In the genomic region with DNA sequence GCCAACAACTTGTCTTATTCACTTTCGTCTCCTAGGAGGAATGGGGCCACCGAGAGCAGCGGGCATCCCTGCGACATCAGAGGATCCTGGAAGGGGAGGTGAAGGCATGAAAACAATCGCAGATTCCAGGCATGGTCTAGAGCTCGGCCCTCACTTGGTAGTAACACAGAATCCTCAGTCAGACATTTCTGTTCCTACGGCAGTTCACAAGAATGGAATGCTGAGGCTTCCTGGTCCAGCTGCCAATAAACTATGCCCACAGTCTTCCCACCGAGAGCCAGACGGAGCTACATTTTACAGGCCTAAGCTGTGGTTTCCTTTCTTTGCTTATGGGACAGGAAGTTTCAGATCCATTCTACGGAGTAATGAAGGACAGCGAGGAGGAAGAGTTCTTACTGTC, we compare ENCODE assay signal across 22 cellular contexts.
DNase-seq lines count a peak whose midpoint lies in the region; ATAC-seq and TF ChIP-seq lines count a peak whose summit lies in the region.
"Had no signal": no experiment of that assay in that cellular context is flagged by ENCODE, and none has a peak within 500 bp of the region (broad histone marks: within the 10 kb centered on the region; RNA-seq: fewer than 3 reads in every experiment).

No MANE protein-coding gene starts in this region.

- no peak overlapping the region for H4K5ac ChIP-seq in IMR-90 (ENCODE audit: low read depth, low read length)

- no peak overlapping the region for H3K14ac ChIP-seq in IMR-90 (replicated peaks; ENCODE audit: low read depth, low read length)

- no peak overlapping the region for H3K27ac ChIP-seq in IMR-90 (ENCODE audit: insufficient read depth, low read length)
- H3K27ac ChIP-seq in mammary epithelial cell (ENCODE audit: insufficient read depth, low read depth, low read length), result no peak overlapping the region
- H3K27ac ChIP-seq: foreskin keratinocyte, left lung, neutrophil, Peyer's patch, right atrium auricular region had no signal

- no peak overlapping the region for H2AFZ ChIP-seq in IMR-90 (replicated peaks; ENCODE audit: low read length, poor library complexity)
- H2AFZ ChIP-seq in mammary epithelial cell (ENCODE audit: low read depth, low read length), result peak overlapping the region; percentile 19

- no peak overlapping the region for H2BK120ac ChIP-seq in IMR-90 (ENCODE audit: low read depth, low read length)

- no peak for TF ChIP-seq POLR2A in IMR-90 (IDR thresholded peaks at IDR 0.05; ENCODE audit: low read depth, low read length)

- H3K79me1 ChIP-seq in IMR-90 (ENCODE audit: low read depth in 1 of 2, low read length in 2 of 2), result no peaks in the 10 kb centered on the region

- no peak overlapping the region for H3K4me3 ChIP-seq in IMR-90 (ENCODE audit: insufficient read depth, low read depth, low read length)
- H3K4me3 ChIP-seq in mammary epithelial cell (replicated peaks in 1 of 3; ENCODE audit: insufficient read depth in 1 of 3, low read depth in 2 of 3, low read length in 3 of 3), result no peak overlapping the region
- H3K4me3 ChIP-seq: left lung, Peyer's patch, right atrium auricular region had no signal

- TF ChIP-seq RAD21 in IMR-90 (IDR thresholded peaks at IDR 0.05; ENCODE audit: low read length), result no peak

- H3K36me3 ChIP-seq in IMR-90 (ENCODE audit: control insufficient read depth, insufficient read depth, low read length) (no peaks in the 10 kb centered on the region), mammary epithelial cell (ENCODE audit: insufficient read depth, low read length) (no peaks in the 10 kb centered on the region)
- H3K36me3 ChIP-seq: left lung, neutrophil, Peyer's patch, right atrium auricular region had no signal

- H2AK9ac ChIP-seq in IMR-90 (replicated peaks; ENCODE audit: low read depth, low read length, poor library complexity), result no peak overlapping the region

- H3K4me1 ChIP-seq in IMR-90 (ENCODE audit: control insufficient read depth, insufficient read depth, low read length) (no peaks in the 10 kb centered on the region), mammary epithelial cell (ENCODE audit: insufficient read depth, low read length) (peaks cover 11% of the 10 kb centered on the region)
- H3K4me1 ChIP-seq: foreskin keratinocyte, Peyer's patch had no signal

- H3K18ac ChIP-seq in IMR-90 (ENCODE audit: low read depth, low read length), result no peak overlapping the region

- BruUV-seq in IMR-90 (replicated peaks; lab: Mats Ljungman, UMichigan) (no TSS peak), mammary epithelial cell (replicated peaks; lab: Mats Ljungman, UMichigan) (no TSS peak)

- H4K20me1 ChIP-seq in IMR-90 (ENCODE audit: insufficient read depth, low read length), result no peaks in the 10 kb centered on the region
- no peaks in the 10 kb centered on the region for H4K20me1 ChIP-seq in mammary epithelial cell (ENCODE audit: insufficient read depth, low read length)

- POLR2A ChIA-PET in IMR-90 (lab: Charles Lee; ENCODE audit: unreplicated experiment), result no interaction called here

- ATAC-seq in IMR-90 (ENCODE audit: low read depth) (peak; percentile 50; the same call in 1 of the 2 replicates), HG03045 (IDR thresholded peaks at IDR 0.05; ENCODE audit: unreplicated experiment) (no peak)
- ATAC-seq: activated CD8-positive, alpha-beta memory T cell treated with anti-CD3 and anti-CD28 coated beads, Interleukin-2, amount 10 ng/mL, durations not matched to agents 7 days and 5 days; activated naive CD8-positive, alpha-beta T cell treated with anti-CD3 and anti-CD28 coated beads, Interleukin-2, amount 50 U/mL, for 24 hours; foreskin keratinocyte; HCT116; left lung; stimulated activated memory B cell treated with anti-CD40 and anti-IgM and Interleukin-4, amounts not matched to agents 10 μg/mL and 1 μg/mL and 100 μg/mL, for 72 hours had no signal

- no peak overlapping the region for H3K56ac ChIP-seq in IMR-90 (ENCODE audit: extremely low read depth, insufficient read depth, low read length)

- no peak for TF ChIP-seq CTCF in IMR-90 (conservative IDR thresholded peaks at IDR 0.05; ENCODE audit: low read depth, low read length)
- TF ChIP-seq CTCF in mammary epithelial cell (conservative IDR thresholded peaks at IDR 0.05 in 1 of 2, IDR thresholded peaks at IDR 0.05 in 1 of 2; ENCODE audit: extremely low read depth in 1 of 2, insufficient read depth in 1 of 2, low read depth in 1 of 2, low read length in 2 of 2), result no peak

- no peak overlapping the region for H2BK20ac ChIP-seq in IMR-90 (ENCODE audit: low read depth, low read length)

- H2BK15ac ChIP-seq in IMR-90 (ENCODE audit: low read depth, low read length), result no peak overlapping the region

- 60% methylated on average over 1 of the region's 11 CpGs; no CpG with 5 or more reads in 1 of the 2 experiments for WGBS in IMR-90 (ENCODE audit: extremely low coverage in 2 of 2, insufficient read length in 1 of 2), 2 experiments
- 62% methylated on average over 10 of the region's 11 CpGs for WGBS in mammary epithelial cell (ENCODE audit: low coverage, missing lambda C conversion rate)

- no peak overlapping the region for H2BK5ac ChIP-seq in IMR-90 (ENCODE audit: low read depth, low read length, poor library complexity, severe bottlenecking)

- H3K9me1 ChIP-seq in IMR-90 (ENCODE audit: insufficient read depth, low read length), result no peaks in the 10 kb centered on the region

- H3K79me2 ChIP-seq in mammary epithelial cell (ENCODE audit: insufficient read depth, low read length), result no peaks in the 10 kb centered on the region

- in situ Hi-C loops in IMR-90 (cut with MboI; ENCODE audit: low sequenced_read_pairs) (no loop called here), mammary epithelial cell (cut with MboI; ENCODE audit: low sequenced_read_pairs in 2 of 2) (loop anchor here in 1 of 2 donors (5.0 kb wide), 1 partner anchor 232 kb away; no protein-coding TSS in a partner anchor)

- no peak overlapping the region for H3K4ac ChIP-seq in IMR-90 (ENCODE audit: low read depth, low read length)

- DNase-seq in AG08396 (ENCODE audit: low spot score) (peak; percentile 29), IMR-90 (peak; percentile 6), mammary epithelial cell (no peak), islet precursor cell (peak; percentile 73), NCI-H1417 (lab: John Stamatoyannopoulos, UW) (no peak), glomerular visceral epithelial cell (ENCODE audit: extremely low spot score) (no peak)
- DNase-seq in activated naive CD4-positive, alpha-beta T cell treated with anti-CD3 and anti-CD28 coated beads, Interleukin-2, amount 50 U/mL, for 16 hours, result no peak
- DNase-seq: activated CD8-positive, alpha-beta memory T cell treated with anti-CD3 and anti-CD28 coated beads, Interleukin-2, amount 10 ng/mL, durations not matched to agents 7 days and 5 days; activated naive CD8-positive, alpha-beta T cell treated with anti-CD3 and anti-CD28 coated beads, Interleukin-2, amount 50 U/mL, for 24 hours; DMS79; foreskin keratinocyte; left lung; NCI-H1436; NCI-H2171; NCI-H82; Peyer's patch; stimulated activated CD4-positive, alpha-beta T cell treated with anti-CD3 and anti-CD28 coated beads, Interleukin-15, amount 100 ng/mL, for 24 hours had no signal

- H4K8ac ChIP-seq in IMR-90 (ENCODE audit: low read depth in 2 of 2, low read length in 2 of 2), result no peak overlapping the region

- dilution Hi-C loops in IMR-90 (cut with HindIII; ENCODE audit: low sequenced_read_pairs, unreplicated experiment) (no loop called here), mammary epithelial cell (cut with HindIII; ENCODE audit: low sequenced_read_pairs) (no loop called here)

- H3K23ac ChIP-seq in IMR-90 (ENCODE audit: low read depth, low read length), result no peak overlapping the region

- H4K91ac ChIP-seq in IMR-90 (ENCODE audit: insufficient read depth, low read depth, low read length), result no peak overlapping the region

- H3K27me3 ChIP-seq in IMR-90 (ENCODE audit: control insufficient read depth, insufficient read depth, low read length) (peaks cover 2% of the 10 kb centered on the region), mammary epithelial cell (ENCODE audit: insufficient read depth, low read length) (no peaks in the 10 kb centered on the region)
- H3K27me3 ChIP-seq: foreskin keratinocyte, left lung, neutrophil, Peyer's patch, right atrium auricular region had no signal

- H2AK5ac ChIP-seq in IMR-90 (ENCODE audit: low read depth, low read length), result no peak overlapping the region

- CTCF ChIA-PET in IMR-90 (lab: Yijun Ruan, JAX), result interaction anchor here (0.6 kb wide), 1 partner anchor 11 kb away, joined by 3 read pairs; no protein-coding TSS in a partner anchor
- CTCF ChIA-PET in mammary epithelial cell (lab: Charles Lee; ENCODE audit: low non-redundant PET), result no interaction called here

- H3K4me2 ChIP-seq in IMR-90 (ENCODE audit: low read depth, low read length) (no peak overlapping the region), mammary epithelial cell (ENCODE audit: insufficient read depth, low read depth, low read length) (no peak overlapping the region)

- H3K9ac ChIP-seq in IMR-90 (ENCODE audit: low read depth, low read length) (no peak overlapping the region), mammary epithelial cell (ENCODE audit: insufficient read depth, low read length) (no peak overlapping the region)

- intact Hi-C loops in IMR-90 (cut with micrococcal nuclease), result loop anchor here (5.0 to 10.0 kb wide), 3 partner anchors 228 to 985 kb away; no protein-coding TSS in a partner anchor
- intact Hi-C loops in mammary epithelial cell (cut with micrococcal nuclease), result loop anchor here (5.0 to 10.0 kb wide), 3 partner anchors 228 to 983 kb away; no protein-coding TSS in a partner anchor

- H3K9me3 ChIP-seq in IMR-90 (ENCODE audit: control insufficient read depth, insufficient read depth, low read length), result no peaks in the 10 kb centered on the region
- H3K9me3 ChIP-seq in mammary epithelial cell (replicated peaks; ENCODE audit: insufficient read depth, low read length), result no peaks in the 10 kb centered on the region
- H3K9me3 ChIP-seq: left lung, neutrophil, Peyer's patch, right atrium auricular region had no signal

TF ChIP-seq in IMR-90, 13 proteins besides CTCF, POLR2A, EP300 and RAD21 (continues in another document):
- TF ChIP-seq BHLHE40 (IDR thresholded peaks at IDR 0.05; ENCODE audit: low read depth, low read length) (no peak), MAFK (IDR thresholded peaks at IDR 0.05; ENCODE audit: low read depth, low read length) (no peak), FOS (IDR thresholded peaks at IDR 0.05; ENCODE audit: low read depth, low read length) (no peak), RFX5 (IDR thresholded peaks at IDR 0.05; ENCODE audit: low read depth, low read length) (no peak), CHD1 (IDR thresholded peaks at IDR 0.05; ENCODE audit: low read depth, low read length) (no peak), SMC3 (IDR thresholded peaks at IDR 0.05; ENCODE audit: low read depth, low read length) (no peak), RCOR1 (IDR thresholded peaks at IDR 0.05; ENCODE audit: insufficient replicate concordance, low read length) (no peak), CEBPB (IDR thresholded peaks at IDR 0.05; ENCODE audit: low read depth, low read length) (no peak)

Comparison
In these comparisons a context has a peak if more than half of its experiments do, and no peak if none do; other contexts are left out.
1. DNase-seq: peak in AG08396 (single experiment), IMR-90 (single experiment) and islet precursor cell (single experiment); none in mammary epithelial cell (single experiment), NCI-H1417 (0 of 3), activated naive CD4-positive, alpha-beta T cell treated with anti-CD3 and anti-CD28 coated beads, Interleukin-2, amount 50 U/mL, for 16 hours (single experiment) and glomerular visceral epithelial cell (single experiment).